Comparison of ENCODE assay signal across 8 cellular contexts in the genomic region with DNA sequence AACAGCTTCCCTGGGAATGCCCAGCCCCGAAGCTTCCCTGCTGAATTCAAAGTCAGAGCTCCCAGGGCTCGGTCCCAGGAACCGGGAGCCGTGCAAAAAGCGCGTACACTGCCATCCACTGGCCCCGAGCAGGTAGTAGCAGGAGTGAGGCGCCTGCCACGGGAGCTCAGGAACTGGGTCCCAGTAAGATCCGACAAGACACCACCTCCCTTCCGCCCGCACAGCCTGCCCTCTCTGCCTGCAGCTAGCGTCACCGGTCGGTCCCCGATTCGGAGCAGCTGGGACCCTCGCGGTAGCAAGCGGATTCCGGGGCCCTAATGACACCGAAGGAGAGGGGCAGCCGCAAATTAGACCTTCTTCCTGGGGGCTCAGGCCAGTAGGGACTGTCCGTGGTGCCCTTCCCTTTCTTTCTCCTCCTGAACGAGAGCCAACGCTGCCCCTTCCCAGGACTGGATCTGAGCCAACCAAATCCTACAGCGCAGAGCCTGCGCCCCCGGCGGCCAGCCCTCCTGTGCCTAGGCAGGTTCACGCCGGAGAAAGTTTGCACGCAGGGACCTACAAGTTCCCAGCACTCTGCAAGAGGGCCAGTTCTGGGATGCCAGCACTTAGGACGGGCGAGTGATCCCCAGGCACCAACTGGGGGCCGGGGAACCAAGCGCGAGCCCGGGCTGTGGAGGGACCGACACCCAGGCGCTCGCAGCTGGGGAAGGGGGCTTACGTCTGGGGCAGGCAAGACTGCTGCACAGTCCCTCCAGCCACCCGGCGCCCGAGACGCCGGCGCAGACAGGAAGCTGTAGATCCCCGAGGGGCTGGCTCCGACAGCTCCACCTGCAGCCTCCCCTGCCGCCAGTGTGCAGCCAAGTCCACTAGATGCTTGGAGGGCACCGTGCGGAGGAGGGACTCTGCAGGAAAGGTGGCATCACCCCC. TPM values are rescaled to one million over a fixed set of nuclear protein-coding genes. Genes with fewer than 3 reads are reported as not detected.
DNase-seq lines count a peak whose midpoint lies in the region; ATAC-seq, FAIRE-seq and TF ChIP-seq lines count a peak whose summit lies in the region.

No MANE protein-coding gene starts in this region.

- 3% methylated on average over 16 of the region's 54 CpGs for WGBS in suprapubic skin

- TF ChIP-seq CTCF in DOHH2 (IDR thresholded peaks at IDR 0.05; ENCODE audit: low read depth, low read length, poor library complexity, severe bottlenecking): peak; percentile 71
- peak; percentile 75 for TF ChIP-seq CTCF in neural crest cell (conservative IDR thresholded peaks at IDR 0.05)
- TF ChIP-seq CTCF in suprapubic skin (IDR thresholded peaks at IDR 0.05): peak; percentile 3 to 61

- H3F3A ChIP-seq in DOHH2 (ENCODE audit: control insufficient read depth, insufficient read depth): peaks cover 15% of the 10 kb centered on the region

- peaks cover 11% of the 10 kb centered on the region for H3K27me3 ChIP-seq in DOHH2 (ENCODE audit: control insufficient read depth, low read length)
- peaks cover 3% of the 10 kb centered on the region for H3K27me3 ChIP-seq in suprapubic skin

- H3K4me1 Mint-ChIP-seq in neural crest cell: peaks cover 16% of the 10 kb centered on the region

- peaks cover 26% of the 10 kb centered on the region for H3K4me1 ChIP-seq in DOHH2 (ENCODE audit: control insufficient read depth, low read length)
- peaks cover 37% of the 10 kb centered on the region for H3K4me1 ChIP-seq in suprapubic skin

- peak; percentile 67 for ATAC-seq in GM21619 (IDR thresholded peaks at IDR 0.05; ENCODE audit: unreplicated experiment)

- H4K20me1 ChIP-seq in DOHH2 (ENCODE audit: control insufficient read depth, insufficient read depth, low read depth, low read length): no peaks in the 10 kb centered on the region

- no peaks in the 10 kb centered on the region for H3K79me2 ChIP-seq in DOHH2 (ENCODE audit: control insufficient read depth, low read length)

- peak overlapping the region; percentile 90 for H3K4me3 Mint-ChIP-seq in neural crest cell

- peaks cover 9% of the 10 kb centered on the region for H3K9me3 Mint-ChIP-seq in neural crest cell

- H3K4me2 ChIP-seq in DOHH2 (ENCODE audit: low read length): peak overlapping the region; percentile 90

- H3K36me3 ChIP-seq in DOHH2 (ENCODE audit: control insufficient read depth, low read length) (no peaks in the 10 kb centered on the region), suprapubic skin (peaks cover under 1% of the 10 kb centered on the region)

- no peaks in the 10 kb centered on the region for H3K9me2 ChIP-seq in DOHH2 (replicated peaks; ENCODE audit: control insufficient read depth, low read length)

- H3K27ac ChIP-seq in DOHH2 (ENCODE audit: low read depth, low read length) (no peak overlapping the region), suprapubic skin (peak overlapping the region; percentile 62)

- no peak overlapping the region for H3K27ac Mint-ChIP-seq in neural crest cell (ENCODE audit: unreplicated experiment)

- DNase-seq in HuH-7.5 (ENCODE audit: low spot score) (peak; percentile 69), RPMI8226 (peak; percentile 58), frontal cortex (ENCODE audit: low spot score in 2 of 2) (peak; percentile 46 to 62), neural crest cell (ENCODE audit: low read depth, low spot score) (peak; percentile 58), suprapubic skin (ENCODE audit: low spot score in 2 of 2) (peak; percentile 86 to 91)
- peak in 3 of 4 experiments; percentile 1 to 37 (median 18) for DNase-seq in activated naive CD4-positive, alpha-beta T cell (lab: John Stamatoyannopoulos, UW)

- no peak for TF ChIP-seq POLR2A in suprapubic skin (IDR thresholded peaks at IDR 0.05)

- peak overlapping the region; percentile 73 for H3K4me3 ChIP-seq in DOHH2 (ENCODE audit: low read length)
- H3K4me3 ChIP-seq in suprapubic skin: peak overlapping the region; percentile 69

- peaks cover 47% of the 10 kb centered on the region for H3K27me3 Mint-ChIP-seq in neural crest cell (ENCODE audit: low read depth)

- no peak for TF ChIP-seq EP300 in suprapubic skin (IDR thresholded peaks at IDR 0.05)

- H3K9me3 ChIP-seq in DOHH2 (ENCODE audit: control insufficient read depth, insufficient read depth, low read length): peaks cover 4% of the 10 kb centered on the region
- no peaks in the 10 kb centered on the region for H3K9me3 ChIP-seq in suprapubic skin

- H3K36me3 Mint-ChIP-seq in neural crest cell (ENCODE audit: low read depth): peaks cover 3% of the 10 kb centered on the region

- no peak for FAIRE-seq in frontal cortex (lab: Jason Lieb, UNC)

RNA-seq across cellular contexts. Expression of a gene that starts 0.9 kb away (rescaled TPM):
- total RNA-seq in frontal cortex: 0.82 TPM
- 0.05 and 0.34 TPM in 2 replicates for total RNA-seq in neural crest cell
- 1 to 10 TPM; 1.2 to 6.1 (median 2.5) TPM for total RNA-seq in suprapubic skin

Comparison
In these comparisons a context has a peak if more than half of its experiments do, and no peak if none do; other contexts are left out.
1. DNase-seq: peak in every context shown above with its lines; median percentile 88 in suprapubic skin; 69 in HuH-7.5; 58 in RPMI8226; 58 in neural crest cell; 54 in frontal cortex; 18 in activated naive CD4-positive, alpha-beta T cell.